Comparison of ENCODE assay signal across 8 cellular contexts in the genomic region with DNA sequence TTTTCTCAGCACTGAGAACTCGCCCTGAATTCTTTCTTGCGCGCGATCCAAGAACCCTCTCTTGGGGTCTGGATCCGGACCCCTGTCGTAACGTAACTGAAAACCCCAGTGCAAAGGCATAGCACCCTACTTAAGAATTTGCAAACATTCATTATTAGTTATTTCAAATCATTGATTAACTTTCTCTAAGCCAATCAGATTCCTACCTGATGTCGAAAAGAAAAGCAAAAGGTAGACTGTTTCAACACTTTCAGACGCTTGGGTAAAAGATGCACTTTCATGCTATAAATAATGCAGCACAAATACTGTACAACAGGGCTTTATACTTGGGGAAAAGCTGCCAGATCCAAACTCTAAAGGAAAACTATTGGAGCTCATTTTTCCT. TPM values are rescaled to one million over a fixed set of nuclear protein-coding genes. Genes with fewer than 3 reads are reported as not detected.
DNase-seq lines count a peak whose midpoint lies in the region; ATAC-seq and TF ChIP-seq lines count a peak whose summit lies in the region.

No MANE protein-coding gene starts in this region.

- H3K27me3 ChIP-seq in right atrium auricular region (no peaks in the 10 kb centered on the region), mucosa of stomach (ENCODE audit: control insufficient read depth, insufficient read depth, low read length) (no peaks in the 10 kb centered on the region)

- peak overlapping the region; percentile 3 for H3K9ac ChIP-seq in mucosa of stomach (ENCODE audit: low read length)

- TF ChIP-seq CTCF in right atrium auricular region (IDR thresholded peaks at IDR 0.05) (no peak), GM20000 (IDR thresholded peaks at IDR 0.05; ENCODE audit: extremely low read depth, missing control alignments) (no peak)

- H3K4me3 ChIP-seq in right atrium auricular region (peak overlapping the region; percentile 29 to 82), mucosa of stomach (ENCODE audit: low read length) (peak overlapping the region; percentile 7)

- H3K9me3 ChIP-seq in right atrium auricular region = no peaks in the 10 kb centered on the region
- H3K9me3 ChIP-seq in mucosa of stomach (ENCODE audit: control insufficient read depth, low read length) = no peaks in the 10 kb centered on the region

- no peaks in the 10 kb centered on the region for H3K36me3 ChIP-seq in right atrium auricular region
- H3K36me3 ChIP-seq in mucosa of stomach (ENCODE audit: control insufficient read depth, insufficient read depth, low read length) = no peaks in the 10 kb centered on the region

- intact Hi-C loops in Right ventricle myocardium inferior (cut with DNase I) = loop anchor here (5.0 kb wide), 1 partner anchor 796 kb away; the partner anchor contains the start of gene PDS5A

- DNase-seq in right atrium auricular region (ENCODE audit: low spot score) (no peak), Right ventricle myocardium inferior (ENCODE audit: missing footprints) (no peak), cerebellar cortex (ENCODE audit: low spot score) (peak; percentile 0), GM20000 (ENCODE audit: low spot score) (no peak), activated T-cell treated with anti-CD3 and anti-CD28 coated beads for 4 hours (no peak)

- peaks cover 0 to 14% of the 10 kb centered on the region in 2 donors for H3K4me1 ChIP-seq in right atrium auricular region
- peaks cover 4% of the 10 kb centered on the region for H3K4me1 ChIP-seq in mucosa of stomach (ENCODE audit: control insufficient read depth, insufficient read depth, low read length)

- no peak for ATAC-seq in Right ventricle myocardium inferior
- no peak for ATAC-seq in HG02970 (IDR thresholded peaks at IDR 0.05; ENCODE audit: low FRiP score, unreplicated experiment)
- no peak for ATAC-seq in HG02973 (IDR thresholded peaks at IDR 0.05; ENCODE audit: unreplicated experiment)

- peak overlapping the region; percentile 67 to 75 for H3K27ac ChIP-seq in right atrium auricular region

RNA-seq across cellular contexts. Expression of gene WDR19, which starts 0.8 kb away (rescaled TPM):
- total RNA-seq in right atrium auricular region = 1 to 10 TPM; 6.4 to 9.2 TPM
- total RNA-seq in Right ventricle myocardium inferior = 6.5 TPM
